In genomic region chr17:58492238-58493121, GRCh38 we compare ENCODE assay signal across 21 cellular contexts. TPM values are rescaled to one million over a fixed set of nuclear protein-coding genes. Genes with fewer than 3 reads are reported as not detected.
DNase-seq lines count a peak whose midpoint lies in the region; ATAC-seq lines count a peak whose summit lies in the region.
"Had no signal": no experiment of that assay in that cellular context is flagged by ENCODE, and none has a peak within 500 bp of the region (broad histone marks: within the 10 kb centered on the region; RNA-seq: fewer than 3 reads in every experiment).

No MANE protein-coding gene starts in this region.

- peaks cover 3 to 8% (median 4%) of the 10 kb centered on the region in 3 donors for H3K4me1 Mint-ChIP-seq in CD8-positive, alpha-beta memory T cell
- peaks cover 24% of the 10 kb centered on the region for H3K4me1 Mint-ChIP-seq in activated CD4-positive, alpha-beta memory T cell treated with anti-CD3 and anti-CD28 coated beads, Interleukin-2, amount 10 ng/mL, durations not matched to agents 7 days and 5 days

- peak overlapping the region in 1 of 8 donors; percentile 82 for H3K27ac Mint-ChIP-seq in CD8-positive, alpha-beta memory T cell
- H3K27ac Mint-ChIP-seq in activated CD4-positive, alpha-beta memory T cell treated with anti-CD3 and anti-CD28 coated beads, Interleukin-2, amount 10 ng/mL, durations not matched to agents 7 days and 5 days: peak overlapping the region; percentile 12

- CTCF ChIA-PET in CD8-positive, alpha-beta memory T cell (lab: Charles Lee): interaction anchor here (0.7 kb wide), 1 partner anchor 149 kb away, joined by 3 read pairs; no protein-coding TSS in a partner anchor
- CTCF ChIA-PET in activated CD4-positive, alpha-beta memory T cell treated with anti-CD3 and anti-CD28 coated beads, Interleukin-2, amount 10 ng/mL, durations not matched to agents 7 days and 5 days (lab: Charles Lee): interaction anchor here (1.0 to 1.1 kb wide), 3 partner anchors 26 to 242 kb away, joined by 3 to 4 read pairs (median 3); no protein-coding TSS in a partner anchor

- peaks cover 62% of the 10 kb centered on the region for H3K36me3 ChIP-seq in CD8-positive, alpha-beta memory T cell (ENCODE audit: insufficient read depth, low read length)
- H3K36me3 ChIP-seq in HAP-1 (replicated peaks): peaks cover 71% of the 10 kb centered on the region

- peak; percentile 44 for DNase-seq in SIG-M5 treated with dmso at 0.1 percent for 504 hours (lab: John Stamatoyannopoulos, UW; ENCODE audit: unreplicated experiment)
- no peak for DNase-seq in SIG-M5 (lab: John Stamatoyannopoulos, UW)
- DNase-seq in CD8-positive, alpha-beta memory T cell: no peak
- no peak for DNase-seq in activated CD4-positive, alpha-beta memory T cell treated with anti-CD3 and anti-CD28 coated beads, Interleukin-2, amount 10 ng/mL, durations not matched to agents 7 days and 5 days
- DNase-seq in H4 (ENCODE audit: low spot score): no peak
- no peak for DNase-seq in HAP-1 (ENCODE audit: low spot score in 2 of 2)
- DNase-seq: DMS 273 treated with DMSO at 0.1 percent for 48 hours; kidney; mesendoderm; naive thymus-derived CD8-positive, alpha-beta T cell; NCI-H1436; NCI-H2171 treated with DMSO at 0.1 percent for 48 hours had no signal

- H3K36me3 Mint-ChIP-seq in CD8-positive, alpha-beta memory T cell: peaks cover 8 to 80% (median 26%) of the 10 kb centered on the region in 3 donors
- H3K36me3 Mint-ChIP-seq in activated CD4-positive, alpha-beta memory T cell treated with anti-CD3 and anti-CD28 coated beads, Interleukin-2, amount 10 ng/mL, durations not matched to agents 7 days and 5 days (ENCODE audit: low read depth): peaks cover 78% of the 10 kb centered on the region

- POLR2A ChIA-PET in CD8-positive, alpha-beta memory T cell (lab: Charles Lee): no interaction called here
- POLR2A ChIA-PET in activated CD4-positive, alpha-beta memory T cell treated with anti-CD3 and anti-CD28 coated beads, Interleukin-2, amount 10 ng/mL, durations not matched to agents 7 days and 5 days (lab: Charles Lee): interaction anchor here (0.8 to 1.1 kb wide), 3 partner anchors 15 to 158 kb away, joined by 3 to 4 read pairs (median 4); no protein-coding TSS in a partner anchor

- peak; percentile 69 for ATAC-seq in esophagus mucosa
- no peak for ATAC-seq in HG03095 (IDR thresholded peaks at IDR 0.05; ENCODE audit: unreplicated experiment)
- ATAC-seq: naive thymus-derived CD8-positive, alpha-beta T cell had no signal

- no peaks in the 10 kb centered on the region for H3K9me3 ChIP-seq in CD8-positive, alpha-beta memory T cell (ENCODE audit: low read length)
- H3K9me3 ChIP-seq in HAP-1: no peaks in the 10 kb centered on the region
- H3K9me3 ChIP-seq: ascending aorta, tibial nerve had no signal

- no peaks in the 10 kb centered on the region for H3K9me3 Mint-ChIP-seq in CD8-positive, alpha-beta memory T cell
- H3K9me3 Mint-ChIP-seq in activated CD4-positive, alpha-beta memory T cell treated with anti-CD3 and anti-CD28 coated beads, Interleukin-2, amount 10 ng/mL, durations not matched to agents 7 days and 5 days: no peaks in the 10 kb centered on the region
- H3K9me3 Mint-ChIP-seq: naive thymus-derived CD8-positive, alpha-beta T cell had no signal

- H3K4me1 ChIP-seq in CD8-positive, alpha-beta memory T cell (ENCODE audit: insufficient read depth, low read length): no peaks in the 10 kb centered on the region
- no peaks in the 10 kb centered on the region for H3K4me1 ChIP-seq in HAP-1
- H3K4me1 ChIP-seq: ascending aorta, parathyroid adenoma had no signal

- no peaks in the 10 kb centered on the region for H3K27me3 Mint-ChIP-seq in CD8-positive, alpha-beta memory T cell
- no peaks in the 10 kb centered on the region for H3K27me3 Mint-ChIP-seq in activated CD4-positive, alpha-beta memory T cell treated with anti-CD3 and anti-CD28 coated beads, Interleukin-2, amount 10 ng/mL, durations not matched to agents 7 days and 5 days
- H3K27me3 Mint-ChIP-seq: naive thymus-derived CD8-positive, alpha-beta T cell had no signal

- no peak overlapping the region for H3K4me3 Mint-ChIP-seq in CD8-positive, alpha-beta memory T cell
- H3K4me3 Mint-ChIP-seq in activated CD4-positive, alpha-beta memory T cell treated with anti-CD3 and anti-CD28 coated beads, Interleukin-2, amount 10 ng/mL, durations not matched to agents 7 days and 5 days: no peak overlapping the region
- H3K4me3 Mint-ChIP-seq: naive thymus-derived CD8-positive, alpha-beta T cell had no signal

- H3K27me3 ChIP-seq in CD8-positive, alpha-beta memory T cell (ENCODE audit: insufficient read depth, low read length, poor library complexity, severe bottlenecking): no peaks in the 10 kb centered on the region
- H3K27me3 ChIP-seq in HAP-1 (ENCODE audit: low read depth): no peaks in the 10 kb centered on the region
- H3K27me3 ChIP-seq: ascending aorta, hepatocyte, tibial nerve had no signal

- in situ Hi-C loops in HAP-1 (cut with MboI; ENCODE audit: low sequenced_read_pairs): no loop called here

- peak overlapping the region; percentile 15 for H3K27ac ChIP-seq in CD8-positive, alpha-beta memory T cell (ENCODE audit: low read depth, low read length)
- H3K27ac ChIP-seq: ascending aorta, hepatocyte, parathyroid adenoma, tibial nerve had no signal

- no peak overlapping the region for H3K4me3 ChIP-seq in CD8-positive, alpha-beta memory T cell (ENCODE audit: low read length)
- H3K4me3 ChIP-seq in HAP-1: no peak overlapping the region
- H3K4me3 ChIP-seq: ascending aorta, hepatocyte, tibial nerve had no signal

RNA-seq across cellular contexts. Expression of gene HSF5, which starts 4.3 kb away (rescaled TPM):
- 1 to 10 TPM; 5.4 to 5.5 TPM for total RNA-seq in CD8-positive, alpha-beta memory T cell
- 0.76 TPM for polyA plus RNA-seq in CD8-positive, alpha-beta memory T cell
- under 1 TPM; 0.40 to 0.70 TPM for total RNA-seq in activated CD4-positive, alpha-beta memory T cell treated with anti-CD3 and anti-CD28 coated beads, Interleukin-2, amount 10 ng/mL, durations not matched to agents 7 days and 5 days
- not detected for total RNA-seq in esophagus mucosa
- not detected in 2 replicates for total RNA-seq in H4 (2014; rRNA removed; shearing (Covaris generic))
- total RNA-seq: ascending aorta, HT1080, SK-MEL-5 had no signal
- polyA plus RNA-seq: BJ, hepatocyte had no signal

RNA-seq across cellular contexts. Expression of gene MTMR4, which starts 22.0 kb away (rescaled TPM):
- total RNA-seq in CD8-positive, alpha-beta memory T cell: 10 to 100 TPM; 90.2 to 91.8 TPM
- 23.3 TPM for polyA plus RNA-seq in CD8-positive, alpha-beta memory T cell
- total RNA-seq in activated CD4-positive, alpha-beta memory T cell treated with anti-CD3 and anti-CD28 coated beads, Interleukin-2, amount 10 ng/mL, durations not matched to agents 7 days and 5 days: 10 to 100 TPM; 51.7 to 54.3 TPM
- total RNA-seq in esophagus mucosa: 32.3 TPM
- 31.1 and 43.5 TPM in 2 replicates for total RNA-seq in H4 (2014; rRNA removed; shearing (Covaris generic))
